Comparison of ENCODE assay signal across 8 cellular contexts in the genomic region with DNA sequence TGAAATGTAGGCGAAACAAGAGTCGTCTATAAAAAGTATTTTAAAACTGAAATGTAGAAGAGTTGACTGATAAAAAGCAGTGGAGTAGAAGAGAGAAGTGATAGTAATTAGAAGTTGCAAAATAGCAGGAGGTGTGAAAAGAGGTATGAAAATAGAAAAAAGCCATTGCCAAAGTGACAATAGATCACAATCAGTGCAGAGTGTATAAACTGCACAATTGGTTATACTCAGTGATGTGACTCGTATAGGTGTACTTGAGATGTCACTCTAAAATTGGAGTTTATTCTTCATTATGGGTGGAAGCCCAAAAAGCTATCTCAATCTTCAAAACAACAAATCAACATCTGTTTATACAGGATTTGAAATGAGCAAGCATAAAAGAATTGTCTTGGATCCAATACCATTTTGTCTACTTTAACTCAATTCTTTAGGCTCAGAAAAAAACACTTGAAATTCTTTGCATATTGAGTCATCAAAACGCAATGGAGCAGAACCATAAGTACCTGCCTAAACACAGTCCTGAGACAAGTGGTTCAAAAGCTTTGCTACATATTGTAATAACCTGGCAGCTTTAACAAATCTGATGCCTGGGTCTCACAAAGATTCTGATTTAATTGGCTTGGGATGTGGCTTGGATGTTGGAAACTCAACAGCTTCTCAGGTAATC.
DNase-seq lines count a peak whose midpoint lies in the region; ATAC-seq lines count a peak whose summit lies in the region.

No MANE protein-coding gene starts in this region.

- ATAC-seq in GM21367 (IDR thresholded peaks at IDR 0.05; ENCODE audit: unreplicated experiment) (peak; percentile 88), HG03558 (IDR thresholded peaks at IDR 0.05; ENCODE audit: extremely low read depth, unreplicated experiment) (peak; percentile 86)

- peak; percentile 19 for DNase-seq in DMS153 treated with DMSO at 0.1 percent for 48 hours (lab: John Stamatoyannopoulos, UW; ENCODE audit: unreplicated experiment)
- peak; percentile 77 for DNase-seq in amniotic epithelial cell (ENCODE audit: low read depth)
- no peak for DNase-seq in T1000 (lab: John Stamatoyannopoulos, UW)
- no peak for DNase-seq in HuH-7 (ENCODE audit: low spot score)
- no peak for DNase-seq in SHP77 treated with DMSO at 0.1 percent for 48 hours (lab: John Stamatoyannopoulos, UW)
- no peak for DNase-seq in epidermal melanocyte (ENCODE audit: insufficient read length, low spot score)

Comparison
In these comparisons a context has a peak if more than half of its experiments do, and no peak if none do; other contexts are left out.
1. DNase-seq: peak in DMS153 treated with DMSO at 0.1 percent for 48 hours (single experiment) and amniotic epithelial cell (single experiment); none in T1000 (single experiment), HuH-7 (single experiment), SHP77 treated with DMSO at 0.1 percent for 48 hours (single experiment) and epidermal melanocyte (single experiment).